22 cellular contexts compared by ENCODE assay signal in the genomic region with DNA sequence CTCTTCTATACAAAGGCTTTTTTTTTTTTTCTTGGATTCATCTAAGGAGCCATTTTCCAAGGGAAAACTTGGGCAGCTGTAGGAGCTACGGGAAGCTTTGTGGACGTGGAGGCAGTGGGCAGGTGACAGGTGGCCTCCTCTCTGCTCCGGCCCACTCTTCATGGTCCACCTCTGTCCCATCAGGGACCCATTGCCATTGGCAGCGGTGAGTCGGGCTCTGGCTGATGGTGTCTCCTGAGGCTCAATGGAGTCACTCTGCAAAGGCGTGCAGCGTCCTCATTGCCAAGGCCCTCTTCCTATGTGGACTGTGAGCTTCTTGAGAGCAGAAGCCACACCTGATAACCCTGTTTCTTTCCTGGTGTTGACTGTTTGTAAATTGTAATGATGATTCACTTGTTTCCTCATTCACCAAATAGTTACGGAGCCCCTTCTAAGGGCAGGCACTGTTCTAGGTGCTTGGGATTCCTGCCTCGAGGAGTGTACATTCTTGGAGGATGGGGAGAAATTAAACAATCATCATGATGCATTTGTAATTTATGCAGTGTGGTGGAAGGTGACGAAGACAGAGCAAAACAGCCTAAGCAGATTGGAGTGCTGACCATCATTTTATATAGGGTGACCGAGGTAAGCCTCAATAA.
"Had no signal": no experiment of that assay in that cellular context is flagged by ENCODE, and none has a peak within 500 bp of the region (broad histone marks: within the 10 kb centered on the region; RNA-seq: fewer than 3 reads in every experiment).

No MANE protein-coding gene starts in this region.

- H3K4me3 ChIP-seq: esophagus muscularis mucosa, mucosa of descending colon, pancreas, right lobe of liver, spleen, testis, tibial nerve, upper lobe of right lung had no signal

- H3K9me3 ChIP-seq: esophagus muscularis mucosa, mucosa of descending colon, pancreas, right lobe of liver, spleen, testis, tibial nerve, upper lobe of right lung had no signal

- H3K27me3 ChIP-seq: esophagus muscularis mucosa, pancreas, right lobe of liver, spleen, testis, tibial nerve, upper lobe of right lung had no signal

- DNase-seq: cerebellar nuclear complex; effector memory CD8-positive, alpha-beta T cell; foreskin keratinocyte; immature natural killer cell; left colon; mesendoderm; mucosa of descending colon; naive thymus-derived CD8-positive, alpha-beta T cell; nucleus accumbens; pancreas; spleen; stimulated activated CD4-positive, alpha-beta T cell treated with anti-CD3 and anti-CD28 coated beads, Interleukin-15, amount 100 ng/mL, for 24 hours; stimulated activated CD4-positive, alpha-beta T cell treated with anti-CD3 and anti-CD28 coated beads, Interleukin-1b, Interleukin-23, amount 100 ng/mL, for 48 hours; stimulated activated CD4-positive, alpha-beta T cell treated with anti-CD3 and anti-CD28 coated beads, Interleukin-4, amount 100 ng/mL, for 4 hours; stimulated activated naive B cell treated with anti-CD40 and anti-IgM and Interleukin-4, amounts not matched to agents 10 μg/mL and 1 μg/mL and 100 μg/mL, for 72 hours; stimulated activated naive CD8-positive, alpha-beta T cell treated with anti-CD3 and anti-CD28 coated beads, Interleukin-15, amount 100 ng/mL, for 72 hours; testis; upper lobe of right lung had no signal

- H3K36me3 ChIP-seq: esophagus muscularis mucosa, pancreas, right lobe of liver, spleen, tibial nerve, upper lobe of right lung had no signal

- ATAC-seq: effector memory CD8-positive, alpha-beta T cell; foreskin keratinocyte; left colon; mucosa of descending colon; naive thymus-derived CD8-positive, alpha-beta T cell; pancreas; right lobe of liver; stimulated activated naive B cell treated with anti-CD40 and anti-IgM and Interleukin-4, amounts not matched to agents 10 μg/mL and 1 μg/mL and 100 μg/mL, for 72 hours; stimulated activated naive CD8-positive, alpha-beta T cell treated with anti-CD3 and anti-CD28 coated beads, Interleukin-15, amount 100 ng/mL, for 72 hours; upper lobe of right lung had no signal

- H3K27ac ChIP-seq: epithelial cell of prostate, esophagus muscularis mucosa, foreskin keratinocyte, pancreas, right lobe of liver, testis, upper lobe of right lung had no signal

- H3K4me1 ChIP-seq: foreskin keratinocyte, pancreas had no signal
